In genomic region chr5:57338068-57338848, GRCh38 we compare ENCODE assay signal across 8 cellular contexts.
DNase-seq lines count a peak whose midpoint lies in the region; ATAC-seq, FAIRE-seq and TF ChIP-seq lines count a peak whose summit lies in the region.

No MANE protein-coding gene starts in this region.

- H3K36me3 Mint-ChIP-seq in stimulated activated naive B cell treated with anti-CD40 and anti-IgM and Interleukin-4, amounts not matched to agents 10 μg/mL and 1 μg/mL and 100 μg/mL, for 72 hours: no peaks in the 10 kb centered on the region

- intact Hi-C loops in uterus (cut with DNase I; ENCODE audit: low total_unique reads): no loop called here

- no peak overlapping the region for H3K4me2 ChIP-seq in MM.1S (ENCODE audit: low read depth, low read length)

- peak; percentile 27 for TF ChIP-seq CTCF in D721Med (IDR thresholded peaks at IDR 0.05; ENCODE audit: insufficient read depth, missing control alignments)
- TF ChIP-seq CTCF in MM.1S (IDR thresholded peaks at IDR 0.05; ENCODE audit: low read length): peak; percentile 69
- TF ChIP-seq CTCF in uterus (IDR thresholded peaks at IDR 0.05): no peak

- no peak for FAIRE-seq in D721Med (lab: Jason Lieb, UNC)
- FAIRE-seq in GM19239 (lab: Jason Lieb, UNC): peak; percentile 64
- FAIRE-seq in urothelium cell line (lab: Jason Lieb, UNC): no peak

- no peak for TF ChIP-seq POLR2A in uterus (IDR thresholded peaks at IDR 0.05)

- DNase-seq in D721Med (ENCODE audit: insufficient read length, low spot score) (no peak), GM19239 (ENCODE audit: insufficient read length, low spot score) (no peak), MM.1S (peak; percentile 55), dermis blood vessel endothelial cell (peak; percentile 66), NCI-H2227 treated with DMSO at 0.1 percent for 48 hours (lab: John Stamatoyannopoulos, UW) (no peak), uterus (no peak), urothelium cell line (ENCODE audit: low spot score) (no peak)
- no peak for DNase-seq in stimulated activated naive B cell treated with anti-CD40 and anti-IgM and Interleukin-4, amounts not matched to agents 10 μg/mL and 1 μg/mL and 100 μg/mL, for 72 hours

- H3K27me3 ChIP-seq in MM.1S (replicated peaks; ENCODE audit: insufficient read depth, low read length): no peaks in the 10 kb centered on the region
- no peaks in the 10 kb centered on the region for H3K27me3 ChIP-seq in uterus

- no peaks in the 10 kb centered on the region for H3F3A ChIP-seq in MM.1S (ENCODE audit: insufficient read depth, low read length)

- no peaks in the 10 kb centered on the region for H3K36me3 ChIP-seq in MM.1S (replicated peaks; ENCODE audit: insufficient read depth, low read length)
- H3K36me3 ChIP-seq in uterus: no peaks in the 10 kb centered on the region

- no peaks in the 10 kb centered on the region for H3K27me3 Mint-ChIP-seq in stimulated activated naive B cell treated with anti-CD40 and anti-IgM and Interleukin-4, amounts not matched to agents 10 μg/mL and 1 μg/mL and 100 μg/mL, for 72 hours

- H3K9ac ChIP-seq in MM.1S (ENCODE audit: low read length): no peak overlapping the region

- H3K9me3 ChIP-seq in MM.1S (replicated peaks; ENCODE audit: insufficient read depth, low read length) (no peaks in the 10 kb centered on the region), uterus (no peaks in the 10 kb centered on the region)

- H3K4me3 ChIP-seq in MM.1S (ENCODE audit: low read length): no peak overlapping the region
- H3K4me3 ChIP-seq in uterus: no peak overlapping the region

- peak; percentile 87 to 91 for ATAC-seq in stimulated activated naive B cell treated with anti-CD40 and anti-IgM and Interleukin-4, amounts not matched to agents 10 μg/mL and 1 μg/mL and 100 μg/mL, for 72 hours (replicated peaks)

- H3K27ac ChIP-seq in MM.1S (ENCODE audit: low read length) (no peak overlapping the region), uterus (no peak overlapping the region)

- no peaks in the 10 kb centered on the region for H4K20me1 ChIP-seq in MM.1S (ENCODE audit: insufficient read depth, low read length)

- no peak overlapping the region for H3K4me3 Mint-ChIP-seq in stimulated activated naive B cell treated with anti-CD40 and anti-IgM and Interleukin-4, amounts not matched to agents 10 μg/mL and 1 μg/mL and 100 μg/mL, for 72 hours

- no peaks in the 10 kb centered on the region for H3K9me2 ChIP-seq in MM.1S (replicated peaks; ENCODE audit: insufficient read depth, low read length)

- no peak overlapping the region for H3K27ac Mint-ChIP-seq in stimulated activated naive B cell treated with anti-CD40 and anti-IgM and Interleukin-4, amounts not matched to agents 10 μg/mL and 1 μg/mL and 100 μg/mL, for 72 hours

- H3K4me1 ChIP-seq in MM.1S (ENCODE audit: low read length): no peaks in the 10 kb centered on the region
- no peaks in the 10 kb centered on the region for H3K4me1 ChIP-seq in uterus

- H3K79me2 ChIP-seq in MM.1S (ENCODE audit: low read length): no peaks in the 10 kb centered on the region

- no peak overlapping the region for H2AFZ ChIP-seq in MM.1S (ENCODE audit: low read length)

- peaks cover 0 to 7% of the 10 kb centered on the region in 2 donors for H3K4me1 Mint-ChIP-seq in stimulated activated naive B cell treated with anti-CD40 and anti-IgM and Interleukin-4, amounts not matched to agents 10 μg/mL and 1 μg/mL and 100 μg/mL, for 72 hours

- H3K9me3 Mint-ChIP-seq in stimulated activated naive B cell treated with anti-CD40 and anti-IgM and Interleukin-4, amounts not matched to agents 10 μg/mL and 1 μg/mL and 100 μg/mL, for 72 hours: no peaks in the 10 kb centered on the region

Comparison
In these comparisons a context has a peak if more than half of its experiments do, and no peak if none do; other contexts are left out.
1. DNase-seq: peak in MM.1S (single experiment) and dermis blood vessel endothelial cell (single experiment); none in D721Med (single experiment), GM19239 (single experiment), stimulated activated naive B cell treated with anti-CD40 and anti-IgM and Interleukin-4, amounts not matched to agents 10 μg/mL and 1 μg/mL and 100 μg/mL, for 72 hours (single experiment), NCI-H2227 treated with DMSO at 0.1 percent for 48 hours (single experiment), uterus (0 of 2) and urothelium cell line (single experiment).
2. CTCF ChIP-seq: peak in D721Med (single experiment) and MM.1S (single experiment); none in uterus (0 of 4).